8 cellular contexts compared by ENCODE assay signal in genomic region chr7:16421333-16422099, GRCh38. TPM values are rescaled to one million over a fixed set of nuclear protein-coding genes. Genes with fewer than 3 reads are reported as not detected.
A peak's percentile ranks its signal among the peaks of the same experiment; 100 is the strongest.
DNase-seq lines count a peak whose midpoint lies in the region; ATAC-seq, FAIRE-seq and TF ChIP-seq lines count a peak whose summit lies in the region.

CRPPA (minus strand) TSS chr7:16421538; CDS start chr7:16421322, 216 bp downstream.

- peak; percentile 17; the same call in 1 of the 2 replicates for TF ChIP-seq EP300 in K562 (IDR thresholded peaks at IDR 0.05; ENCODE audit: low read length)

- TF ChIP-seq POLR2A in K562 (conservative IDR thresholded peaks at IDR 0.05) (no peak), gastrocnemius medialis (IDR thresholded peaks at IDR 0.05) (no peak)

- peaks cover 23% of the 10 kb centered on the region for H3K4me1 Mint-ChIP-seq in CD4-positive, alpha-beta T cell (ENCODE audit: low read depth)
- H3K4me1 Mint-ChIP-seq in T-cell, result peaks cover 13 to 25% (median 16%) of the 10 kb centered on the region in 3 donors

- H3K36me3 ChIP-seq in K562 (ENCODE audit: control insufficient read depth, insufficient read depth, low read length), result no peaks in the 10 kb centered on the region; the same call in 2 of the 3 replicates
- H3K36me3 ChIP-seq in iPS-15b (ENCODE audit: control insufficient read depth, insufficient read depth, low read length), result no peaks in the 10 kb centered on the region
- H3K36me3 ChIP-seq in gastrocnemius medialis, result no peaks in the 10 kb centered on the region

- 2% methylated on average over 47 of the region's 49 CpGs for WGBS in K562 (ENCODE audit: insufficient coverage, low coverage, missing lambda C conversion rate)

- no peaks in the 10 kb centered on the region for H3K9me3 ChIP-seq in CD4-positive, alpha-beta T cell (ENCODE audit: control insufficient read depth, low read length)
- no peaks in the 10 kb centered on the region; the same call in 1 of the 2 replicates for H3K9me3 ChIP-seq in K562 (replicated peaks; ENCODE audit: control insufficient read depth, insufficient read depth, low read depth, low read length)
- H3K9me3 ChIP-seq in iPS-15b (ENCODE audit: control insufficient read depth, insufficient read depth, low read length), result no peaks in the 10 kb centered on the region
- H3K9me3 ChIP-seq in gastrocnemius medialis, result no peaks in the 10 kb centered on the region

- H3K79me2 ChIP-seq in K562 (ENCODE audit: control insufficient read depth, insufficient read depth, low read length), result peaks cover 56% of the 10 kb centered on the region

- H3K4me3 ChIP-seq in K562 (peak within 1 kb of the TSS; percentile 66), iPS-15b (ENCODE audit: low read depth, low read length) (peak within 1 kb of the TSS; percentile 68), gastrocnemius medialis (peak within 1 kb of the TSS; percentile 73 to 91 (median 84))

- CTCF ChIA-PET in CD4-positive, alpha-beta T cell (lab: Charles Lee), result interaction anchor here (1.0 kb wide), 1 partner anchor 42 kb away, joined by 3 read pairs; no protein-coding TSS in a partner anchor
- CTCF ChIA-PET in T-cell (lab: Charles Lee), result interaction anchor here (1.0 to 2.9 kb wide), 9 partner anchors 10 to 876 kb away, joined by 3 to 18 read pairs (median 6); partner anchors contain the start of gene AHR (in 1 of the 2)
- CTCF ChIA-PET in K562 (lab: Yijun Ruan, JAX; ENCODE audit: low intra/inter-chr PET ratio), result interaction anchor here (0.7 kb wide), 1 partner anchor 144 kb away, joined by 3 read pairs; no protein-coding TSS in a partner anchor

- no peaks in the 10 kb centered on the region for H3K27me3 Mint-ChIP-seq in CD4-positive, alpha-beta T cell
- peaks cover 0 to 21% of the 10 kb centered on the region in 2 donors for H3K27me3 Mint-ChIP-seq in T-cell

- peak; percentile 18 for ATAC-seq in CD4-positive, alpha-beta T cell (ENCODE audit: poor library complexity)
- ATAC-seq in GM19468 (IDR thresholded peaks at IDR 0.05; ENCODE audit: extremely low read depth, unreplicated experiment), result peak; percentile 7
- ATAC-seq in HG03558 (IDR thresholded peaks at IDR 0.05; ENCODE audit: extremely low read depth, unreplicated experiment), result peak; percentile 16
- peak; percentile 25 to 50 (median 43) for ATAC-seq in T-cell (replicated peaks in 1 of 4)
- peak; percentile 58 for ATAC-seq in K562
- ATAC-seq in gastrocnemius medialis, result peak; percentile 59 to 61

- no peaks in the 10 kb centered on the region for H3K27me3 ChIP-seq in CD4-positive, alpha-beta T cell (ENCODE audit: control insufficient read depth, insufficient read depth, low read length)
- H3K27me3 ChIP-seq in K562 (ENCODE audit: control insufficient read depth in 2 of 2, insufficient read depth in 2 of 2, low read length in 2 of 2), result no peaks in the 10 kb centered on the region
- peaks cover 12% of the 10 kb centered on the region for H3K27me3 ChIP-seq in iPS-15b (ENCODE audit: control insufficient read depth, insufficient read depth, low read length)
- no peaks in the 10 kb centered on the region for H3K27me3 ChIP-seq in gastrocnemius medialis

- H3K9me1 ChIP-seq in K562 (ENCODE audit: control insufficient read depth, insufficient read depth, low read length), result no peaks in the 10 kb centered on the region

- H3K27ac Mint-ChIP-seq in CD4-positive, alpha-beta T cell, result peak within 1 kb of the TSS; percentile 87
- peak within 1 kb of the TSS; percentile 70 to 90 for H3K27ac Mint-ChIP-seq in T-cell

- H3K9ac ChIP-seq in K562 (ENCODE audit: insufficient read depth in 1 of 2, low read depth in 2 of 2, low read length in 2 of 2), result peak within 1 kb of the TSS; percentile 89 to 95
- H3K9ac ChIP-seq in iPS-15b (ENCODE audit: low read depth, low read length), result peak within 1 kb of the TSS; percentile 62

- no peaks in the 10 kb centered on the region for H3K36me3 Mint-ChIP-seq in CD4-positive, alpha-beta T cell (ENCODE audit: low read depth)
- H3K36me3 Mint-ChIP-seq in T-cell, result no peaks in the 10 kb centered on the region

- peak within 1 kb of the TSS; percentile 97 for H2AFZ ChIP-seq in K562 (ENCODE audit: low read depth, low read length)

- no peak for TF ChIP-seq RAD21 in K562 (CRISPR knock-in tag; conservative IDR thresholded peaks at IDR 0.05 in 1 of 2, IDR thresholded peaks at IDR 0.05 in 1 of 2)

- POLR2A ChIA-PET in CD4-positive, alpha-beta T cell (lab: Charles Lee), result interaction anchor here (0.8 to 3.1 kb wide), 8 partner anchors 11 to 889 kb away, joined by 3 to 42 read pairs (median 4); partner anchors contain the start of genes ANKMY2 and BZW2
- POLR2A ChIA-PET in T-cell (lab: Charles Lee), result interaction anchor here (0.5 to 1.6 kb wide), 7 partner anchors 14 to 333 kb away, joined by 3 to 8 read pairs (median 4); partner anchors contain the start of gene BZW2 (in 1 of the 2)
- POLR2A ChIA-PET in K562 (lab: Yijun Ruan, JAX), result interaction anchor here (0.6 to 3.3 kb wide), 10 partner anchors 10 to 224 kb away, joined by 3 to 24 read pairs (median 4); partner anchors contain the start of genes ANKMY2 and BZW2

- in situ Hi-C loops in K562 (cut with MboI) (no loop called here), gastrocnemius medialis (cut with MboI; ENCODE audit: low sequenced_read_pairs in 4 of 4) (loop anchor here in 1 of 4 donors (25.0 kb wide), 1 partner anchor 491 kb away; no protein-coding TSS in a partner anchor)

- peak within 1 kb of the TSS; percentile 80 for H3K27ac ChIP-seq in CD4-positive, alpha-beta T cell (ENCODE audit: low read depth, low read length)
- H3K27ac ChIP-seq in K562 (ENCODE audit: extremely low read depth, low read depth, low read length) (peak within 1 kb of the TSS; percentile 97), gastrocnemius medialis (peak within 1 kb of the TSS; percentile 91 to 93 (median 92))

- H3K4me3 Mint-ChIP-seq in CD4-positive, alpha-beta T cell, result peak within 1 kb of the TSS; percentile 90
- H3K4me3 Mint-ChIP-seq in T-cell, result peak within 1 kb of the TSS; percentile 77 to 88 (median 88)

- BruUV-seq in K562 (replicated peaks; lab: Mats Ljungman, UMichigan), result no TSS peak

- H3K9me3 Mint-ChIP-seq in CD4-positive, alpha-beta T cell, result no peaks in the 10 kb centered on the region
- H3K9me3 Mint-ChIP-seq in T-cell, result no peaks in the 10 kb centered on the region

- no peaks in the 10 kb centered on the region for H4K20me1 ChIP-seq in K562 (replicated peaks; ENCODE audit: control insufficient read depth, insufficient read depth, low read length)

- intact Hi-C loops in CD4-positive, alpha-beta T cell (cut with DNase I, micrococcal nuclease), result loop anchor here (5.0 kb wide), 2 partner anchors 141 to 226 kb away; partner anchors contain the start of genes ANKMY2 (in 2 of the 2) and BZW2 (in 2 of the 2)
- intact Hi-C loops in K562 (cut with micrococcal nuclease), result loop anchor here (5.0 to 10.0 kb wide), 2 partner anchors 226 to 333 kb away; partner anchors contain the start of genes ANKMY2, BZW2 and TSPAN13
- intact Hi-C loops in gastrocnemius medialis (cut with DNase I; ENCODE audit: low total_unique reads), result no loop called here

- TF ChIP-seq CTCF in CD4-positive, alpha-beta T cell (IDR thresholded peaks at IDR 0.05), result no peak
- TF ChIP-seq CTCF in K562 (IDR thresholded peaks at IDR 0.05 in 2 of 3, conservative IDR thresholded peaks at IDR 0.05 in 1 of 3; ENCODE audit: insufficient read depth in 2 of 3, low read depth in 1 of 3, low read length in 3 of 3) (no peak), gastrocnemius medialis (IDR thresholded peaks at IDR 0.05 in 4 of 5, conservative IDR thresholded peaks at IDR 0.05 in 1 of 5) (no peak)

- peaks cover 20 to 39% of the 10 kb centered on the region in 2 experiments for H3K4me1 ChIP-seq in K562 (replicated peaks in 1 of 2; ENCODE audit: control insufficient read depth in 2 of 2, insufficient read depth in 2 of 2, low read length in 2 of 2)
- peaks cover 6% of the 10 kb centered on the region for H3K4me1 ChIP-seq in iPS-15b (ENCODE audit: control insufficient read depth, insufficient read depth, low read length)
- H3K4me1 ChIP-seq in gastrocnemius medialis, result peaks cover 15% of the 10 kb centered on the region in 2 donors

- DNase-seq in CD4-positive, alpha-beta T cell, result peak in 6 of 10 experiments; percentile 14 to 53 (median 26)
- DNase-seq in T-cell (peak in 23 of 34 experiments; percentile 9 to 49 (median 27)), K562 (ENCODE audit: extremely low read depth in 1 of 4, low spot score in 3 of 4) (peak; percentile 34 to 76 (median 49)), gastrocnemius medialis (no peak), NAMALWA (ENCODE audit: low spot score) (no peak)

- peak; percentile 75 for FAIRE-seq in K562 (lab: Jason Lieb, UNC)

- peak within 1 kb of the TSS; percentile 95 for H3K4me2 ChIP-seq in K562 (ENCODE audit: insufficient read depth, low read length)

RNA-seq across cellular contexts. Expression of gene CRPPA, which starts in this region (rescaled TPM):
- total RNA-seq in CD4-positive, alpha-beta T cell, result 1 to 10 TPM; 1.0 to 1.1 TPM
- total RNA-seq in T-cell (1 to 10 TPM in 4 of 5 donors, under 1 TPM in 1; 0.49 to 2.2 (median 1.0) TPM), K562 (2014; rRNA removed) (5.9 and 6.6 TPM in 2 replicates), K562 (2014; rRNA removed; fragmentation: Illumina TruSeq; extraction: Trizol) (8.0 and 11.1 TPM in 2 replicates), K562 (2015; rRNA removed; fragmentation: Illumina TruSeq; extraction: Trizol) (13.3 and 14.4 TPM in 2 replicates), K562 (2021) (8.6 and 9.1 TPM in 2 replicates), gastrocnemius medialis (1 to 10 TPM; 1.2 to 4.9 (median 2.4) TPM)
- total RNA-seq in K562 (2011; cell fraction: chromatin; rRNA removed; ENCODE audit: low replicate concordance), result 7.4 and 19.6 TPM in 2 replicates
- total RNA-seq in K562 (2011; cell fraction: nucleolus; rRNA removed), result 3.8 and 3.9 TPM in 2 replicates
- total RNA-seq in K562 (2011; cell fraction: nucleoplasm; rRNA removed), result 8.7 and 16.9 TPM in 2 replicates
- polyA plus RNA-seq in K562 (2011; rRNA removed) (5.5 and 7.8 TPM in 2 replicates), K562 (2014; fragmentation: Illumina TruSeq; extraction: Trizol) (4.2 and 4.3 TPM in 2 replicates), K562 (2014; fragmentation: Nextera tagmentation; extraction: Ambion mirVana) (1 to 10 TPM; 3.9 to 8.2 TPM), K562 (2014; rRNA removed) (3.4 and 5.1 TPM in 2 replicates)
- polyA plus RNA-seq in K562 (2011; cell fraction: cytosol; rRNA removed), result 1.6 and 2.5 TPM in 2 replicates
- 3.8 and 3.9 TPM in 2 replicates for polyA plus RNA-seq in K562 (2011; cell fraction: nucleus; rRNA removed)
- 7.4 and 8.8 TPM in 2 replicates for polyA plus RNA-seq in K562 (2012)
- polyA minus RNA-seq in K562 (2011; rRNA and poly(A)+ RNA removed), result 15.2 and 16.9 TPM in 2 replicates
- polyA minus RNA-seq in K562 (2011; cell fraction: cytosol; rRNA and poly(A)+ RNA removed), result 4.2 and 4.9 TPM in 2 replicates
- polyA minus RNA-seq in K562 (2011; cell fraction: nucleus; rRNA and poly(A)+ RNA removed), result 16.7 and 18.3 TPM in 2 replicates

Comparison
In these comparisons a context has a peak if more than half of its experiments do, and no peak if none do; other contexts are left out.
1. ATAC-seq: peak in every context shown above with its lines; median percentile 60 in gastrocnemius medialis; 58 in K562; 43 in T-cell; 18 in CD4-positive, alpha-beta T cell; 16 in HG03558; 7 in GM19468.
2. DNase-seq: peak in CD4-positive, alpha-beta T cell (6 of 10), T-cell (23 of 34) and K562 (4 of 4); none in gastrocnemius medialis (0 of 2) and NAMALWA (single experiment).
3. Peak in every context shown above with its lines, with median percentiles within 50 percentile points of each other: H3K27ac ChIP-seq and H3K4me3 ChIP-seq.